Comparison of ENCODE assay signal across 10 cellular contexts in genomic region chr12:55708695-55709233, GRCh38. TPM values are rescaled to one million over a fixed set of nuclear protein-coding genes. Genes with fewer than 3 reads are reported as not detected.
DNase-seq lines count a peak whose midpoint lies in the region; ATAC-seq and TF ChIP-seq lines count a peak whose summit lies in the region.
"Had no signal": no experiment of that assay in that cellular context is flagged by ENCODE, and none has a peak within 500 bp of the region (broad histone marks: within the 10 kb centered on the region; RNA-seq: fewer than 3 reads in every experiment).

No MANE protein-coding gene starts in this region.

- TF ChIP-seq EP300 in transverse colon (IDR thresholded peaks at IDR 0.05; ENCODE audit: low read depth) = no peak

- peak overlapping the region; percentile 78 for H3K4me3 Mint-ChIP-seq in activated CD8-positive, alpha-beta memory T cell treated with anti-CD3 and anti-CD28 coated beads, Interleukin-2, amount 10 ng/mL, durations not matched to agents 7 days and 5 days
- H3K4me3 Mint-ChIP-seq in central memory CD8-positive, alpha-beta T cell = peak overlapping the region; percentile 80

- H3K9me3 ChIP-seq in transverse colon = no peaks in the 10 kb centered on the region
- H3K9me3 ChIP-seq: ovary had no signal

- WGBS in mesendoderm (ENCODE audit: extremely low coverage, insufficient coverage, low lambda C conversion rate) = no CpG with 5 or more reads among the region's 3 CpGs
- WGBS in transverse colon (ENCODE audit: low coverage in 1 of 2), 2 donors = 10 to 19% methylated on average over 2 to 3 of the region's 3 CpGs

- in situ Hi-C loops in transverse colon (cut with MboI; ENCODE audit: low pct_ligation_motif_present in 1 of 4, low pct_unique_long_range_greater_than_20kb in 1 of 4, low sequenced_read_pairs in 3 of 4) = no loop called here

- ATAC-seq in activated CD8-positive, alpha-beta memory T cell treated with anti-CD3 and anti-CD28 coated beads, Interleukin-2, amount 10 ng/mL, durations not matched to agents 7 days and 5 days = no peak
- no peak for ATAC-seq in central memory CD8-positive, alpha-beta T cell (replicated peaks; ENCODE audit: extremely low read depth, poor library complexity, severe bottlenecking)

- H3K9me3 Mint-ChIP-seq in activated CD8-positive, alpha-beta memory T cell treated with anti-CD3 and anti-CD28 coated beads, Interleukin-2, amount 10 ng/mL, durations not matched to agents 7 days and 5 days (ENCODE audit: low read depth) = no peaks in the 10 kb centered on the region
- H3K9me3 Mint-ChIP-seq in central memory CD8-positive, alpha-beta T cell = no peaks in the 10 kb centered on the region

- no peaks in the 10 kb centered on the region for H3K79me2 ChIP-seq in mesendoderm (ENCODE audit: control insufficient read depth, insufficient read depth, low read length)

- H2BK5ac ChIP-seq in mesendoderm (ENCODE audit: low read length) = no peak overlapping the region

- no peak for TF ChIP-seq POLR2A in transverse colon (IDR thresholded peaks at IDR 0.05)

- H4K8ac ChIP-seq in mesendoderm (ENCODE audit: low read depth, low read length) = no peak overlapping the region

- intact Hi-C loops in transverse colon (cut with DNase I; ENCODE audit: low total_unique reads) = no loop called here

- no peaks in the 10 kb centered on the region for H3K79me1 ChIP-seq in mesendoderm (ENCODE audit: low read length)

- no peak overlapping the region for H3K9ac ChIP-seq in mesendoderm (ENCODE audit: low read length)

- H3K56ac ChIP-seq in mesendoderm (ENCODE audit: low read length) = peak overlapping the region; percentile 80

- H4K5ac ChIP-seq in mesendoderm (ENCODE audit: low read length) = no peak overlapping the region

- no peak for DNase-seq in activated CD8-positive, alpha-beta memory T cell treated with anti-CD3 and anti-CD28 coated beads, Interleukin-2, amount 10 ng/mL, durations not matched to agents 7 days and 5 days
- DNase-seq in activated CD8-positive, alpha-beta memory T cell treated with anti-CD3 and anti-CD28 coated beads for 24 hours = no peak
- no peak for DNase-seq in central memory CD8-positive, alpha-beta T cell (ENCODE audit: low spot score in 2 of 2)
- DNase-seq in mesendoderm = no peak
- no peak for DNase-seq in transverse colon
- DNase-seq in NCI-H2029 (lab: John Stamatoyannopoulos, UW) = no peak
- no peak for DNase-seq in activated CD4-positive, alpha-beta T cell treated with anti-CD3 and anti-CD28 coated beads, Interleukin-2, amount 50 U/mL, for 48 hours
- no peak for DNase-seq in middle frontal gyrus (ENCODE audit: extremely low spot score, low spot score)
- DNase-seq: ovary, trophoblast cell had no signal

- CTCF ChIA-PET in activated CD8-positive, alpha-beta memory T cell treated with anti-CD3 and anti-CD28 coated beads, Interleukin-2, amount 10 ng/mL, durations not matched to agents 7 days and 5 days (lab: Charles Lee) = no interaction called here

- H2AK5ac ChIP-seq in mesendoderm (ENCODE audit: low read length) = no peak overlapping the region

- H2BK15ac ChIP-seq in mesendoderm (replicated peaks; ENCODE audit: low read depth) = no peak overlapping the region

- no peaks in the 10 kb centered on the region for H3K36me3 Mint-ChIP-seq in activated CD8-positive, alpha-beta memory T cell treated with anti-CD3 and anti-CD28 coated beads, Interleukin-2, amount 10 ng/mL, durations not matched to agents 7 days and 5 days
- peaks cover 2% of the 10 kb centered on the region for H3K36me3 Mint-ChIP-seq in central memory CD8-positive, alpha-beta T cell (ENCODE audit: insufficient read depth)

- H3K18ac ChIP-seq in mesendoderm (ENCODE audit: low read length) = no peak overlapping the region

- H3K23ac ChIP-seq in mesendoderm (ENCODE audit: low read length) = no peak overlapping the region

- H3K4me1 ChIP-seq in mesendoderm (ENCODE audit: control insufficient read depth, low read depth, low read length) (peaks cover 4% of the 10 kb centered on the region), transverse colon (peaks cover 7 to 32% (median 23%) of the 10 kb centered on the region in 4 donors)

- no peak overlapping the region for H3K27ac Mint-ChIP-seq in activated CD8-positive, alpha-beta memory T cell treated with anti-CD3 and anti-CD28 coated beads, Interleukin-2, amount 10 ng/mL, durations not matched to agents 7 days and 5 days
- no peak overlapping the region for H3K27ac Mint-ChIP-seq in central memory CD8-positive, alpha-beta T cell (ENCODE audit: low read depth)

- H3K27me3 ChIP-seq in mesendoderm (ENCODE audit: insufficient read depth, low read length, poor library complexity) (no peaks in the 10 kb centered on the region), transverse colon (peaks cover 27% of the 10 kb centered on the region)
- H3K27me3 ChIP-seq: ovary had no signal

- no peak overlapping the region for H3K4me3 ChIP-seq in mesendoderm (ENCODE audit: low read length)
- H3K4me3 ChIP-seq in transverse colon = peak overlapping the region in 2 of 4 donors; percentile 57 to 64

- H2BK120ac ChIP-seq in mesendoderm (ENCODE audit: low read depth, low read length) = no peak overlapping the region

- peak overlapping the region; percentile 5 for H3K4me2 ChIP-seq in mesendoderm (ENCODE audit: low read length)

- H3K36me3 ChIP-seq in mesendoderm (ENCODE audit: control insufficient read depth, insufficient read depth, low read length) (no peaks in the 10 kb centered on the region), transverse colon (no peaks in the 10 kb centered on the region)
- H3K36me3 ChIP-seq: ovary had no signal

- no peak for TF ChIP-seq CTCF in transverse colon (IDR thresholded peaks at IDR 0.05)

- peaks cover 49% of the 10 kb centered on the region for H3K27me3 Mint-ChIP-seq in activated CD8-positive, alpha-beta memory T cell treated with anti-CD3 and anti-CD28 coated beads, Interleukin-2, amount 10 ng/mL, durations not matched to agents 7 days and 5 days
- peaks cover 35% of the 10 kb centered on the region for H3K27me3 Mint-ChIP-seq in central memory CD8-positive, alpha-beta T cell

- peaks cover 16% of the 10 kb centered on the region for H3K4me1 Mint-ChIP-seq in activated CD8-positive, alpha-beta memory T cell treated with anti-CD3 and anti-CD28 coated beads, Interleukin-2, amount 10 ng/mL, durations not matched to agents 7 days and 5 days
- peaks cover 20% of the 10 kb centered on the region for H3K4me1 Mint-ChIP-seq in central memory CD8-positive, alpha-beta T cell

- no peak overlapping the region for H3K4ac ChIP-seq in mesendoderm (ENCODE audit: low read depth, low read length)

- H3K27ac ChIP-seq in mesendoderm (ENCODE audit: low read depth, low read length) (no peak overlapping the region), transverse colon (peak overlapping the region; percentile 64 to 88 (median 83))
- H3K27ac ChIP-seq: ovary had no signal

RNA-seq across cellular contexts. Expression of gene ITGA7, which starts 1.1 kb away (rescaled TPM):
- 1 to 10 TPM; 3.7 to 4.4 TPM for total RNA-seq in activated CD8-positive, alpha-beta memory T cell treated with anti-CD3 and anti-CD28 coated beads, Interleukin-2, amount 10 ng/mL, durations not matched to agents 7 days and 5 days
- polyA plus RNA-seq in mesendoderm (2013, experiment 1 of 2) = 20.8 TPM
- polyA plus RNA-seq in mesendoderm (2013, experiment 2 of 2) = 20.1 TPM
- 100 to 1,000 TPM in 1 of 4 donors, 10 to 100 TPM in 3; 14.4 to 125 (median 23.6) TPM for total RNA-seq in transverse colon

RNA-seq across cellular contexts. Expression of gene BLOC1S1, which starts 7.1 kb away (rescaled TPM):
- 100 to 1,000 TPM; 151 to 152 TPM for total RNA-seq in activated CD8-positive, alpha-beta memory T cell treated with anti-CD3 and anti-CD28 coated beads, Interleukin-2, amount 10 ng/mL, durations not matched to agents 7 days and 5 days
- polyA plus RNA-seq in mesendoderm (2013, experiment 1 of 2) = 63.3 TPM
- polyA plus RNA-seq in mesendoderm (2013, experiment 2 of 2) = 65.5 TPM
- total RNA-seq in transverse colon = 100 to 1,000 TPM; 158 to 494 (median 381) TPM

RNA-seq across cellular contexts. Expression of gene RDH5, which starts 11.4 kb away (rescaled TPM):
- total RNA-seq in activated CD8-positive, alpha-beta memory T cell treated with anti-CD3 and anti-CD28 coated beads, Interleukin-2, amount 10 ng/mL, durations not matched to agents 7 days and 5 days = 10 to 100 TPM; 11.1 to 14.4 TPM
- polyA plus RNA-seq in mesendoderm (2013, experiment 1 of 2) = 2.5 TPM
- polyA plus RNA-seq in mesendoderm (2013, experiment 2 of 2) = 2.0 TPM
- total RNA-seq in transverse colon = 10 to 100 TPM; 16.5 to 74.4 (median 58.3) TPM

RNA-seq across cellular contexts. Expression of gene CD63, which starts 20.0 kb away (rescaled TPM):
- 100 to 1,000 TPM; 222 to 288 TPM for total RNA-seq in activated CD8-positive, alpha-beta memory T cell treated with anti-CD3 and anti-CD28 coated beads, Interleukin-2, amount 10 ng/mL, durations not matched to agents 7 days and 5 days
- polyA plus RNA-seq in mesendoderm (2013, experiment 1 of 2) = 760 TPM
- 752 TPM for polyA plus RNA-seq in mesendoderm (2013, experiment 2 of 2)
- total RNA-seq in transverse colon = 100 to 1,000 TPM; 427 to 723 (median 581) TPM

RNA-seq across cellular contexts. Expression of gene GDF11, which starts 34.2 kb away (rescaled TPM):
- total RNA-seq in activated CD8-positive, alpha-beta memory T cell treated with anti-CD3 and anti-CD28 coated beads, Interleukin-2, amount 10 ng/mL, durations not matched to agents 7 days and 5 days = 10 to 100 TPM; 10.9 to 14.1 TPM
- 6.5 TPM for polyA plus RNA-seq in mesendoderm (2013, experiment 1 of 2)
- polyA plus RNA-seq in mesendoderm (2013, experiment 2 of 2) = 7.0 TPM
- total RNA-seq in transverse colon = 1 to 10 TPM in 1 of 4 donors, under 1 TPM in 3; 0.37 to 1.7 (median 0.60) TPM
